Comparison of ENCODE assay signal across 8 cellular contexts in the genomic region with DNA sequence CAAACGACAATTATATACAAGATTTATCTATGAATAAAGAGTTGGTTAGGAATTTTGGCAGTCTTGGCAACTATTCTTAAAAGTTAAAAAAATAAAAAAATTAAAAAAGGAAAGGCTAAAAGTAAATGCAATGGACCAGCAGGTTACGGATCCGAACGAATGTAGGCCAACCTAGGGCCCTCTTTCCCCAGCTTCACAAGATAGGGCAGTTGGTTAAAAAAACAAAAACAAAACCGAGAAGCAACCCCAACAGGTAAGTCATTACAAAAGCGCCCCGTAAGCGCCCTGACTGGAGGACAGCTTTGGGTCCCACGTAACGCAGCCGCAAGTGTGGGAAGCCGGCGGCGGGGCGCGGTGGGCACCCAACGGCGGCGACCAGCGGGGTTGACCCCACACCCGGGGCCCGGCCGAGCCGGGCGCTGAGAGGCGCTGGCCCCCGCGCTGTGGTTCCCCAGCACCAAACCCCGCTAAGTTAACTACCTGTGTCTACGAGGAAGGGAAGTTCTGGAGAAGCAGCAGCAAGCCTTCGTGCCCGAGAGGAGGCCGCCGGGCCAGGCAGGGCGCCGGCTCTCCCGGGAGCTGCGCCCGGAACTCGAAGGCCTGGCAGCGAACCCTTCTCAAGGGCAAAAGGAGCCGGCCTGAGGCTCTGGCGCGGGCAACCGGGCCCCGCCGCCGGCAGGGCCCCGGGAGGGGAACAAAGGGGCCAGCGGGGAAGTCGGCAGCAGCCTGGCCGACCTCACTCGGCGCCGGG. TPM values are rescaled to one million over a fixed set of nuclear protein-coding genes. Genes with fewer than 3 reads are reported as not detected.
DNase-seq lines count a peak whose midpoint lies in the region; ATAC-seq and TF ChIP-seq lines count a peak whose summit lies in the region.

No MANE protein-coding gene starts in this region.

- 0 to 1% (median 1%) methylated on average over 25 to 55 of the region's 55 CpGs for WGBS in heart left ventricle, 4 donors

- H3K9me3 ChIP-seq in heart left ventricle, result no peaks in the 10 kb centered on the region

- TF ChIP-seq CTCF in heart left ventricle (IDR thresholded peaks at IDR 0.05) (no peak), retinal pigment epithelial cell (conservative IDR thresholded peaks at IDR 0.05; ENCODE audit: low read depth, low read length) (no peak)

- peaks cover 15% of the 10 kb centered on the region for H3K36me3 Mint-ChIP-seq in activated naive CD4-positive, alpha-beta T cell treated with anti-CD3 and anti-CD28 coated beads, Interleukin-2, amount 50 U/mL, for 24 hours

- H3K27me3 ChIP-seq in heart left ventricle, result no peaks in the 10 kb centered on the region

- H3K4me1 ChIP-seq in heart left ventricle, result peaks cover 6 to 36% (median 23%) of the 10 kb centered on the region in 12 donors

- H3K4me3 ChIP-seq in heart left ventricle (peak overlapping the region; percentile 74 to 97 (median 84)), retinal pigment epithelial cell (ENCODE audit: low read length) (peak overlapping the region; percentile 58)

- peaks cover 0 to 29% (median 15%) of the 10 kb centered on the region in 9 donors for H3K36me3 ChIP-seq in heart left ventricle

- H3K4me1 Mint-ChIP-seq in activated naive CD4-positive, alpha-beta T cell treated with anti-CD3 and anti-CD28 coated beads, Interleukin-2, amount 50 U/mL, for 24 hours, result peaks cover 68% of the 10 kb centered on the region

- H3K9me3 Mint-ChIP-seq in activated naive CD4-positive, alpha-beta T cell treated with anti-CD3 and anti-CD28 coated beads, Interleukin-2, amount 50 U/mL, for 24 hours, result no peaks in the 10 kb centered on the region

- peak overlapping the region; percentile 92 to 100 (median 98) for H3K27ac ChIP-seq in heart left ventricle

- peak overlapping the region; percentile 88 for H3K27ac Mint-ChIP-seq in activated naive CD4-positive, alpha-beta T cell treated with anti-CD3 and anti-CD28 coated beads, Interleukin-2, amount 50 U/mL, for 24 hours

- TF ChIP-seq POLR2A in heart left ventricle (IDR thresholded peaks at IDR 0.05), result no peak

- peak; percentile 37 for DNase-seq in NOMO-1 treated with DMSO at 0.1 percent for 48 hours (lab: John Stamatoyannopoulos, UW; ENCODE audit: unreplicated experiment)
- no peak for DNase-seq in NOMO-1 treated with dmso at 0.1 percent for 144 hours (lab: John Stamatoyannopoulos, UW; ENCODE audit: unreplicated experiment)
- DNase-seq in RKO (ENCODE audit: low spot score), result peak; percentile 28
- DNase-seq in heart left ventricle, result peak; percentile 19 to 70 (median 49)
- no peak for DNase-seq in retinal pigment epithelial cell (ENCODE audit: low read depth)
- no peak for DNase-seq in NCI-H1694 (lab: John Stamatoyannopoulos, UW)

- intact Hi-C loops in heart left ventricle (cut with DNase I), result loop anchor here in 7 of 10 donors (2.0 to 10.0 kb wide), 9 partner anchors 34 to 251 kb away; a partner anchor contains a TSS

- H3K4me3 Mint-ChIP-seq in activated naive CD4-positive, alpha-beta T cell treated with anti-CD3 and anti-CD28 coated beads, Interleukin-2, amount 50 U/mL, for 24 hours, result peak overlapping the region; percentile 92

- H3K27me3 Mint-ChIP-seq in activated naive CD4-positive, alpha-beta T cell treated with anti-CD3 and anti-CD28 coated beads, Interleukin-2, amount 50 U/mL, for 24 hours, result no peaks in the 10 kb centered on the region

- ATAC-seq in HG03025 (IDR thresholded peaks at IDR 0.05; ENCODE audit: low FRiP score, unreplicated experiment) (peak; percentile 25), heart left ventricle (peak in 2 of 4 donors; percentile 28)

RNA-seq across cellular contexts. Expression of a gene that starts 0.9 kb away (rescaled TPM):
- 100 to 1,000 TPM; 122 to 185 (median 158) TPM for total RNA-seq in heart left ventricle
- 100 to 1,000 TPM in 1 of 2 donors, 10 to 100 TPM in 1; 42.4 to 108 TPM for polyA plus RNA-seq in heart left ventricle

Comparison
In these comparisons a context has a peak if more than half of its experiments do, and no peak if none do; other contexts are left out.
1. DNase-seq: peak in NOMO-1 treated with DMSO at 0.1 percent for 48 hours (single experiment), RKO (single experiment) and heart left ventricle (5 of 5); none in NOMO-1 treated with dmso at 0.1 percent for 144 hours (single experiment), retinal pigment epithelial cell (single experiment) and NCI-H1694 (single experiment).